ENCODE assay signal across 8 cellular contexts in the genomic region with DNA sequence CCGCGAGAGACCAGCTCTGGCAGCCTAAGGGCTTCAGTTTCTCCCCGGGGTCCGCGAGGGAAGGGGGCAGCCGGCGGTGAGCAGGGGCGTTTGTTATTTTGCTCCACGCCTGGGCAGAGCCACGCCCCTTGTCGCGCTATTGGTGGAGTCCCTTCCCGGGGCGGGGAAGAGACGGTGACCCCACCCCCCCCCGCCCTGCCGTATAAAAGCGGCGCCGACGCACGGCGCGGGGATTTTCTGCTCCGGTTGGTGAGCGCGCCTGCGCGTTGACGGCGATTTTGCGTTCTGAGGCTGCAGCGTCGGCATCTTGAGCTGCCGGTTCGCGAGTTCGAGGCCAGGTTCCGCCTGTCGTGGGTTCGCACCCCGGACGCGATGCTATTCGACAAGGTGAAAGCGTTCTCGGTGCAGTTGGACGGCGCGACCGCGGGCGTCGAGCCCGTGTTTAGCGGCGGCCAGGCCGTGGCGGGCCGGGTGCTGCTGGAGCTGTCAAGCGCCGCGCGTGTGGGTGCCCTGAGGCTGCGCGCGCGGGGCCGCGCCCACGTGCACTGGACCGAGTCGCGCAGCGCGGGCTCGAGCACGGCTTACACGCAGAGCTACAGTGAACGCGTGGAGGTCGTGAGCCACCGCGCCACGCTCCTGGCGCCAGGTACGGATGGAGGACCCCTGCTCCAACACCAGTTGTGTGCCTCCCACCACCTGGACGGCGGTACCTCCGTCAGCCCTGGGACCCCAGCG. TPM values are rescaled to one million over a fixed set of nuclear protein-coding genes. Genes with fewer than 3 reads are reported as not detected.
DNase-seq lines count a peak whose midpoint lies in the region; ATAC-seq and TF ChIP-seq lines count a peak whose summit lies in the region.

ARRDC2 (plus strand) TSS at position 232 of the 735 bp plus-strand sequence; CDS start at position 373, 141 bp downstream.

- H3K4me3 Mint-ChIP-seq in activated T-cell treated with anti-CD3 and anti-CD28 coated beads, Interleukin-2, amount 50 U/mL, for 24 hours: peak within 1 kb of the TSS; percentile 78

- peak; percentile 31 for DNase-seq in GM04503 (ENCODE audit: low read depth)
- peak; percentile 88 for DNase-seq in NT2/D1 (ENCODE audit: low read depth, low spot score)
- peak; percentile 89 for DNase-seq in activated T-cell treated with anti-CD3 and anti-CD28 coated beads, Interleukin-2, amount 50 U/mL, for 24 hours
- peak; percentile 88 to 90 for DNase-seq in erythroblast (lab: John Stamatoyannopoulos, UW)
- DNase-seq in mucosa of gallbladder (ENCODE audit: low spot score): peak; percentile 93
- DNase-seq in stimulated activated CD8-positive, alpha-beta memory T cell treated with anti-CD3 and anti-CD28 coated beads, Interleukin-2, amount 100 ng/mL, for 48 hours (ENCODE audit: low read depth in 2 of 2): peak; percentile 79 to 80
- DNase-seq in SKM-1 treated with dmso at 0.1 percent for 144 hours (lab: John Stamatoyannopoulos, UW; ENCODE audit: unreplicated experiment): no peak

- no peaks in the 10 kb centered on the region for H3K9me3 Mint-ChIP-seq in activated T-cell treated with anti-CD3 and anti-CD28 coated beads, Interleukin-2, amount 50 U/mL, for 24 hours

- peaks cover 25% of the 10 kb centered on the region for H3K4me1 ChIP-seq in NT2/D1 (ENCODE audit: insufficient read depth, insufficient read length)

- peaks cover 3% of the 10 kb centered on the region for H3K27me3 ChIP-seq in NT2/D1 (ENCODE audit: insufficient read depth, insufficient read length)

- peak within 1 kb of the TSS; percentile 66 for H3K4me3 ChIP-seq in NT2/D1 (ENCODE audit: insufficient read length, low read depth)

- H3K9me3 ChIP-seq in NT2/D1 (ENCODE audit: insufficient read depth, low read length): peaks cover 7% of the 10 kb centered on the region; the same call in 1 of the 2 replicates

- peaks cover 33% of the 10 kb centered on the region for H3K36me3 ChIP-seq in NT2/D1 (ENCODE audit: insufficient read depth, insufficient read length, low read length)

- peaks cover 44% of the 10 kb centered on the region for H3K4me1 Mint-ChIP-seq in activated T-cell treated with anti-CD3 and anti-CD28 coated beads, Interleukin-2, amount 50 U/mL, for 24 hours (ENCODE audit: low read depth)

- H3K27me3 Mint-ChIP-seq in activated T-cell treated with anti-CD3 and anti-CD28 coated beads, Interleukin-2, amount 50 U/mL, for 24 hours: no peaks in the 10 kb centered on the region

- H3K9ac ChIP-seq in NT2/D1 (ENCODE audit: insufficient read length, low read depth): peak within 1 kb of the TSS; percentile 80

- peak; percentile 53 for ATAC-seq in HG03196 (IDR thresholded peaks at IDR 0.05; ENCODE audit: unreplicated experiment)

- peaks cover 51% of the 10 kb centered on the region for H3K36me3 Mint-ChIP-seq in activated T-cell treated with anti-CD3 and anti-CD28 coated beads, Interleukin-2, amount 50 U/mL, for 24 hours (ENCODE audit: low read depth)

- H3K27ac Mint-ChIP-seq in activated T-cell treated with anti-CD3 and anti-CD28 coated beads, Interleukin-2, amount 50 U/mL, for 24 hours: peak within 1 kb of the TSS; percentile 93

- peak; percentile 42 for TF ChIP-seq POLR2A in erythroblast (IDR thresholded peaks at IDR 0.05; ENCODE audit: low read length)

RNA-seq across cellular contexts. Expression of gene ARRDC2, which starts in this region (rescaled TPM):
- 53.9 TPM for total RNA-seq in mucosa of gallbladder
